In genomic region chr3:127042634-127043033, GRCh38 we compare ENCODE assay signal across 24 cellular contexts. TPM values are rescaled to one million over a fixed set of nuclear protein-coding genes. Genes with fewer than 3 reads are reported as not detected.
A peak's percentile ranks its signal among the peaks of the same experiment; 100 is the strongest.
DNase-seq lines count a peak whose midpoint lies in the region; ATAC-seq and TF ChIP-seq lines count a peak whose summit lies in the region.
"Had no signal": no experiment of that assay in that cellular context is flagged by ENCODE, and none has a peak within 500 bp of the region (broad histone marks: within the 10 kb centered on the region; RNA-seq: fewer than 3 reads in every experiment).

No MANE protein-coding gene starts in this region.

- DNase-seq in activated effector memory CD4-positive, alpha-beta T cell treated with anti-CD3 and anti-CD28 coated beads, Interleukin-2, amount 50 U/mL, for 16 hours: peak; percentile 45
- no peak for DNase-seq in activated effector memory CD4-positive, alpha-beta T cell treated with Interleukin-2 at 50 U/mL for 16 hours
- DNase-seq in body of pancreas (peak in 1 of 4 donors; percentile 3), left lung (peak; percentile 21 to 75), upper lobe of left lung (no peak), GDM1 (lab: John Stamatoyannopoulos, UW) (no peak)
- DNase-seq: activated CD4-positive, alpha-beta T cell treated with anti-CD3 and anti-CD28 coated beads for 48 hours; activated CD8-positive, alpha-beta memory T cell treated with anti-CD3 and anti-CD28 coated beads, Interleukin-2, amount 10 ng/mL, durations not matched to agents 7 days and 5 days; AML-193; DMS53; HFFc6; Karpas-422; NCI-H1048; NCI-H1930; NCI-H2227 treated with DMSO at 0.1 percent for 48 hours; NCI-H774; OCI-M1; stimulated activated CD4-positive, alpha-beta T cell treated with anti-CD3 and anti-CD28 coated beads, Interleukin-2, amount 100 ng/mL, for 24 hours had no signal

- H3K9me3 ChIP-seq in body of pancreas: no peaks in the 10 kb centered on the region
- H3K9me3 ChIP-seq in left lung: no peaks in the 10 kb centered on the region
- H3K9me3 ChIP-seq in upper lobe of left lung: no peaks in the 10 kb centered on the region
- H3K9me3 ChIP-seq: SJSA1, suprapubic skin had no signal

- no peaks in the 10 kb centered on the region for H3K27me3 ChIP-seq in body of pancreas
- no peaks in the 10 kb centered on the region for H3K27me3 ChIP-seq in left lung
- no peaks in the 10 kb centered on the region for H3K27me3 ChIP-seq in upper lobe of left lung
- H3K27me3 ChIP-seq: neural progenitor cell, SJSA1, suprapubic skin had no signal

- intact Hi-C loops in body of pancreas (cut with DNase I) (no loop called here), left lung (cut with DNase I) (no loop called here)

- TF ChIP-seq CTCF in body of pancreas (IDR thresholded peaks at IDR 0.05): no peak
- TF ChIP-seq CTCF in left lung (IDR thresholded peaks at IDR 0.05): no peak
- TF ChIP-seq CTCF in upper lobe of left lung (IDR thresholded peaks at IDR 0.05): no peak

- no peak overlapping the region for H3K4me3 ChIP-seq in body of pancreas
- no peak overlapping the region for H3K4me3 ChIP-seq in left lung
- H3K4me3 ChIP-seq in upper lobe of left lung: no peak overlapping the region
- H3K4me3 ChIP-seq: neural progenitor cell, SJSA1, skin epidermis, suprapubic skin had no signal

- TF ChIP-seq POLR2A in body of pancreas (IDR thresholded peaks at IDR 0.05) (no peak), upper lobe of left lung (IDR thresholded peaks at IDR 0.05) (no peak)

- H3K36me3 ChIP-seq in body of pancreas (replicated peaks in 1 of 2; ENCODE audit: insufficient read depth in 1 of 2, low read depth in 2 of 2) (no peaks in the 10 kb centered on the region), left lung (no peaks in the 10 kb centered on the region), upper lobe of left lung (no peaks in the 10 kb centered on the region)
- H3K36me3 ChIP-seq: neural progenitor cell, SJSA1, suprapubic skin had no signal

- H3K4me1 ChIP-seq in body of pancreas (peaks cover 24% of the 10 kb centered on the region), left lung (peaks cover 0 to 9% of the 10 kb centered on the region in 2 donors), upper lobe of left lung (peaks cover 4 to 20% (median 11%) of the 10 kb centered on the region in 4 donors)
- H3K4me1 ChIP-seq: SJSA1 had no signal

- 75% methylated on average over 12 of the region's 12 CpGs; no CpG with 5 or more reads in 1 of the 2 donors for WGBS in body of pancreas, 2 donors
- WGBS in upper lobe of left lung, 2 donors: 86 to 89% methylated on average over 7 to 12 of the region's 12 CpGs

- TF ChIP-seq EP300 in upper lobe of left lung (IDR thresholded peaks at IDR 0.05): no peak

- ATAC-seq in body of pancreas (peak; percentile 3), left lung (no peak), upper lobe of left lung (ENCODE audit: low FRiP score in 2 of 2) (no peak), GM19395 (IDR thresholded peaks at IDR 0.05; ENCODE audit: unreplicated experiment) (no peak), HG03342 (IDR thresholded peaks at IDR 0.05; ENCODE audit: unreplicated experiment) (no peak)
- ATAC-seq: activated CD8-positive, alpha-beta memory T cell treated with anti-CD3 and anti-CD28 coated beads, Interleukin-2, amount 10 ng/mL, durations not matched to agents 7 days and 5 days had no signal

- H3K27ac ChIP-seq in body of pancreas (peak overlapping the region; percentile 22 to 68 (median 58)), left lung (peak overlapping the region; percentile 44 to 63), upper lobe of left lung (peak overlapping the region; percentile 45 to 69 (median 56))
- H3K27ac ChIP-seq: neural progenitor cell, SJSA1, suprapubic skin had no signal

RNA-seq across cellular contexts. Expression of gene PLXNA1, which starts 59.7 kb away (rescaled TPM):
- total RNA-seq in body of pancreas: 10 to 100 TPM; 13.2 to 25.1 TPM
- total RNA-seq in left lung: 10 to 100 TPM; 48.8 to 64.6 TPM
- 10 to 100 TPM; 48.0 to 94.3 (median 73.7) TPM for total RNA-seq in upper lobe of left lung

Comparison
In these comparisons a context has a peak if more than half of its experiments do, and no peak if none do; other contexts are left out.
1. DNase-seq: peak in activated effector memory CD4-positive, alpha-beta T cell treated with anti-CD3 and anti-CD28 coated beads, Interleukin-2, amount 50 U/mL, for 16 hours (single experiment) and left lung (2 of 2); none in activated effector memory CD4-positive, alpha-beta T cell treated with Interleukin-2 at 50 U/mL for 16 hours (single experiment), upper lobe of left lung (0 of 2) and GDM1 (single experiment).
2. Peak in every context shown above with its lines, with median percentiles within 50 percentile points of each other: H3K27ac ChIP-seq.